In the genomic region with DNA sequence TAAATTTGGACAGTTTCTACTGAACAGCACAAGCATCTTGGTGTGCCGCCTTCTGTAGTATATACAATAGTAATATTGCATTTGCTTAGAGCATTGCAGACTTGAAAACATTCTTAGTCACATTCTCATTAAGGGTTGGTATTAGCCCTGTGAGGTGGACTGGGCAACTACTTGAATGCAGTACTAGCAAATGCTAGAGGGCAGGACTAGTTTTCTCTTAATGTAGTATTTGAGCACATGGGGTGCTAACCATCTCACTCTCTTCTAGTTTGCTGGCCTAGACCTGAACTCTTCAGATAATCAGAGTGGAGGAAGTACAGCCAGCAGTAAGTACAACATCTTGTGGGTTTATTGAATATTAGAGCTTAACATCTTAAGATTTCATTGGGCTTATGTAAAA, we compare ENCODE assay signal across 8 cellular contexts. TPM values are rescaled to one million over a fixed set of nuclear protein-coding genes. Genes with fewer than 3 reads are reported as not detected.
DNase-seq lines count a peak whose midpoint lies in the region; ATAC-seq, FAIRE-seq and TF ChIP-seq lines count a peak whose summit lies in the region.

No MANE protein-coding gene starts in this region.

- 17% methylated on average over 1 of the region's 1 CpG for WGBS in HepG2 (ENCODE audit: low lambda C conversion rate)
- WGBS in transverse colon (ENCODE audit: low coverage in 1 of 2), 2 donors: 63% methylated on average over 1 of the region's 1 CpG; no CpG with 5 or more reads in 1 of the 2 donors

- H3K27ac Mint-ChIP-seq in activated naive CD4-positive, alpha-beta T cell treated with anti-CD3 and anti-CD28 coated beads, Interleukin-2, amount 10 ng/mL, durations not matched to agents 7 days and 5 days: peak overlapping the region; percentile 74

- H4K20me1 ChIP-seq in HepG2 (ENCODE audit: insufficient read depth, low read length): peaks cover 69% of the 10 kb centered on the region

- peaks cover 12% of the 10 kb centered on the region for H3K27me3 Mint-ChIP-seq in activated naive CD4-positive, alpha-beta T cell treated with anti-CD3 and anti-CD28 coated beads, Interleukin-2, amount 10 ng/mL, durations not matched to agents 7 days and 5 days

- CTCF ChIA-PET in activated naive CD4-positive, alpha-beta T cell treated with anti-CD3 and anti-CD28 coated beads, Interleukin-2, amount 10 ng/mL, durations not matched to agents 7 days and 5 days (lab: Charles Lee): interaction anchor here (0.7 to 1.1 kb wide), 4 partner anchors 41 to 106 kb away, joined by 3 read pairs; no protein-coding TSS in a partner anchor
- CTCF ChIA-PET in HepG2 (lab: Yijun Ruan, JAX; ENCODE audit: low intra/inter-chr PET ratio, low total read pairs): no interaction called here
- CTCF ChIA-PET in GM10248 (lab: Yijun Ruan, JAX): no interaction called here

- H3K9me3 Mint-ChIP-seq in activated naive CD4-positive, alpha-beta T cell treated with anti-CD3 and anti-CD28 coated beads, Interleukin-2, amount 10 ng/mL, durations not matched to agents 7 days and 5 days: no peaks in the 10 kb centered on the region

- TF ChIP-seq EP300 in HepG2 (IDR thresholded peaks at IDR 0.05; ENCODE audit: low read depth in 2 of 2, low read length in 2 of 2) (no peak), HepG2 (CRISPR knock-in tag; IDR thresholded peaks at IDR 0.05; ENCODE audit: borderline replicate concordance) (no peak), transverse colon (IDR thresholded peaks at IDR 0.05; ENCODE audit: low read depth) (no peak)

- no peak for TF ChIP-seq RAD21 in HepG2 (CRISPR knock-in tag; IDR thresholded peaks at IDR 0.05)

- no peak for DNase-seq in activated naive CD4-positive, alpha-beta T cell treated with anti-CD3 and anti-CD28 coated beads, Interleukin-2, amount 10 ng/mL, durations not matched to agents 7 days and 5 days
- DNase-seq in activated naive CD4-positive, alpha-beta T cell (lab: John Stamatoyannopoulos, UW): no peak
- DNase-seq in adipocyte (ENCODE audit: low read depth) (no peak), HepG2 (ENCODE audit: low spot score) (no peak), transverse colon (no peak), cerebellar nuclear complex (lab: John Stamatoyannopoulos, UW) (no peak), GM10248 (ENCODE audit: extremely low spot score) (no peak)

- no peak overlapping the region for H2AFZ ChIP-seq in HepG2 (ENCODE audit: low read length)

- in situ Hi-C loops in HepG2 (cut with HindIII; ENCODE audit: extremely low pct_ligation_motif_present, low pct_unique_long_range_greater_than_20kb): no loop called here
- in situ Hi-C loops in transverse colon (cut with MboI; ENCODE audit: low pct_ligation_motif_present in 1 of 4, low pct_unique_long_range_greater_than_20kb in 1 of 4, low sequenced_read_pairs in 3 of 4): no loop called here

- H3K36me3 ChIP-seq in adipocyte (ENCODE audit: control insufficient read depth, insufficient read depth, low read length, severe bottlenecking) (peaks cover 32% of the 10 kb centered on the region), HepG2 (replicated peaks in 1 of 2; ENCODE audit: control insufficient read depth in 1 of 2, insufficient read depth in 2 of 2, low read length in 2 of 2) (peaks cover 1 to 20% of the 10 kb centered on the region in 2 experiments; a peak in 3 of 5 replicates), transverse colon (peaks cover 0 to 8% (median 2%) of the 10 kb centered on the region in 4 donors)

- ATAC-seq in HepG2 (no peak), GM18498 (IDR thresholded peaks at IDR 0.05; ENCODE audit: unreplicated experiment) (no peak)

- H3K79me2 ChIP-seq in HepG2 (ENCODE audit: insufficient read depth, low read length): peaks cover 76% of the 10 kb centered on the region

- no peak for FAIRE-seq in HepG2 (lab: Jason Lieb, UNC)

- peak overlapping the region; percentile 86 for H3K4me3 Mint-ChIP-seq in activated naive CD4-positive, alpha-beta T cell treated with anti-CD3 and anti-CD28 coated beads, Interleukin-2, amount 10 ng/mL, durations not matched to agents 7 days and 5 days

- H3K4me1 ChIP-seq in adipocyte (ENCODE audit: control insufficient read depth, insufficient read depth, low read length) (peaks cover 44% of the 10 kb centered on the region), HepG2 (ENCODE audit: insufficient read depth, low read length) (peaks cover 18% of the 10 kb centered on the region), transverse colon (peaks cover 0 to 32% (median 16%) of the 10 kb centered on the region in 4 donors)

- H3K9ac ChIP-seq in adipocyte (ENCODE audit: low read length) (peak overlapping the region; percentile 36), HepG2 (ENCODE audit: insufficient read depth, low read depth, low read length) (no peak overlapping the region)

- intact Hi-C loops in HepG2 (cut with micrococcal nuclease; ENCODE audit: unreplicated experiment): loop anchor here (10.0 kb wide), 1 partner anchor 62 kb away; no protein-coding TSS in a partner anchor
- intact Hi-C loops in transverse colon (cut with DNase I; ENCODE audit: low total_unique reads): loop anchor here (10.0 kb wide), 1 partner anchor 62 kb away; no protein-coding TSS in a partner anchor

- no peaks in the 10 kb centered on the region for H3K27me3 ChIP-seq in adipocyte (replicated peaks; ENCODE audit: control insufficient read depth, insufficient read depth, low read length)
- H3K27me3 ChIP-seq in HepG2 (ENCODE audit: control insufficient read depth in 1 of 2, insufficient read depth in 2 of 2, low read length in 2 of 2): no peaks in the 10 kb centered on the region; a peak in 1 of 5 replicates
- no peaks in the 10 kb centered on the region for H3K27me3 ChIP-seq in transverse colon

- no TSS peak for BruUV-seq in HepG2 (replicated peaks; lab: Mats Ljungman, UMichigan)

- TF ChIP-seq CTCF in HepG2 (CRISPR knock-in tag; IDR thresholded peaks at IDR 0.05) (no peak), transverse colon (IDR thresholded peaks at IDR 0.05) (no peak), GM10248 (IDR thresholded peaks at IDR 0.05; ENCODE audit: control extremely low read depth, extremely low read depth, low read depth, missing control alignments) (no peak)

- H3K4me3 ChIP-seq in adipocyte (ENCODE audit: low read length) (peak overlapping the region; percentile 99), HepG2 (replicated peaks in 1 of 3; ENCODE audit: insufficient read depth in 1 of 3, low read depth in 2 of 3, low read length in 3 of 3) (peak overlapping the region; percentile 72 to 88 (median 84); a peak in 5 of 6 replicates), transverse colon (peak overlapping the region in 2 of 4 donors; percentile 85 to 95)

- peaks cover 48% of the 10 kb centered on the region for H3K36me3 Mint-ChIP-seq in activated naive CD4-positive, alpha-beta T cell treated with anti-CD3 and anti-CD28 coated beads, Interleukin-2, amount 10 ng/mL, durations not matched to agents 7 days and 5 days

- H3K4me1 Mint-ChIP-seq in activated naive CD4-positive, alpha-beta T cell treated with anti-CD3 and anti-CD28 coated beads, Interleukin-2, amount 10 ng/mL, durations not matched to agents 7 days and 5 days: peaks cover 41% of the 10 kb centered on the region

- H3K4me2 ChIP-seq in HepG2 (ENCODE audit: low read depth, low read length): peak overlapping the region; percentile 90

- peak in 1 of 2 experiments; percentile 15; a peak in 1 of 4 replicates for TF ChIP-seq POLR2A in HepG2 (IDR thresholded peaks at IDR 0.05; ENCODE audit: insufficient read depth in 1 of 2, low read depth in 2 of 2, low read length in 2 of 2)
- no peak for TF ChIP-seq POLR2A in transverse colon (IDR thresholded peaks at IDR 0.05)

- no peaks in the 10 kb centered on the region for H3K9me3 ChIP-seq in adipocyte (ENCODE audit: control insufficient read depth, low read length)
- no peaks in the 10 kb centered on the region for H3K9me3 ChIP-seq in HepG2 (ENCODE audit: low read length)
- H3K9me3 ChIP-seq in transverse colon: no peaks in the 10 kb centered on the region

- POLR2A ChIA-PET in HepG2 (lab: Yijun Ruan, JAX): interaction anchor here (1.3 kb wide), 1 partner anchor 10 kb away, joined by 4 read pairs; no protein-coding TSS in a partner anchor
- POLR2A ChIA-PET in GM10248 (lab: Yijun Ruan, JAX): interaction anchor here (1.2 kb wide), 1 partner anchor 10 kb away, joined by 7 read pairs; no protein-coding TSS in a partner anchor

- no peak overlapping the region for H3K27ac ChIP-seq in HepG2 (ENCODE audit: extremely low read length, insufficient read depth, low read length)
- peak overlapping the region; percentile 8 to 100 (median 62) for H3K27ac ChIP-seq in transverse colon

TF ChIP-seq in HepG2, 621 proteins besides CTCF, POLR2A, EP300 and RAD21:
- no peak for TF ChIP-seq ASH2L (IDR thresholded peaks at IDR 0.05; ENCODE audit: insufficient read length, low read depth, low read length)
- TF ChIP-seq ZMAT3 (CRISPR knock-in tag; conservative IDR thresholded peaks at IDR 0.05): no peak
- TF ChIP-seq ZSCAN30 (CRISPR knock-in tag; IDR thresholded peaks at IDR 0.05): no peak
- TF ChIP-seq U2AF1 (optimal IDR thresholded peaks at IDR 0.05; ENCODE audit: low read depth, low read length): no peak

RNA-seq across cellular contexts. Expression of a gene that starts 3.2 kb away (rescaled TPM):
- 239 and 370 TPM in 2 replicates for total RNA-seq in HepG2 (2016; rRNA removed; fragmentation: Illumina TruSeq; extraction: Trizol)
- total RNA-seq in HepG2 (2016; cell fraction: cytosol; rRNA removed; fragmentation: Illumina TruSeq; extraction: Trizol; ENCODE audit: low read depth): 10.9 and 11.5 TPM in 2 replicates
- total RNA-seq in HepG2 (2016; cell fraction: insoluble cytoplasmic fraction; rRNA removed; fragmentation: Illumina TruSeq; extraction: Trizol): 250 and 342 TPM in 2 replicates
- 50.1 and 56.9 TPM in 2 replicates for total RNA-seq in HepG2 (2016; cell fraction: membrane; rRNA removed; fragmentation: Illumina TruSeq; extraction: Trizol)
- 205 and 220 TPM in 2 replicates for total RNA-seq in HepG2 (2016; cell fraction: nucleus; rRNA removed; fragmentation: Illumina TruSeq; extraction: Trizol)
- polyA plus RNA-seq in HepG2 (2011; rRNA removed): 53.0 and 53.5 TPM in 2 replicates
- polyA plus RNA-seq in HepG2 (2011; cell fraction: cytosol; rRNA removed): 22.8 and 38.5 TPM in 2 replicates
- 46.9 and 70.9 TPM in 2 replicates for polyA plus RNA-seq in HepG2 (2011; cell fraction: nucleus; rRNA removed)
- polyA plus RNA-seq in HepG2 (2012): 111 and 117 TPM in 2 replicates
- polyA plus RNA-seq in HepG2 (2016; cell fraction: cytosol; fragmentation: Illumina TruSeq; extraction: Trizol; ENCODE audit: low read depth): 3.4 and 4.0 TPM in 2 replicates
- polyA plus RNA-seq in HepG2 (2016; cell fraction: insoluble cytoplasmic fraction; fragmentation: Illumina TruSeq; extraction: Trizol; ENCODE audit: low read depth): 216 and 226 TPM in 2 replicates
- polyA plus RNA-seq in HepG2 (2016; cell fraction: membrane; fragmentation: Illumina TruSeq; extraction: Trizol; ENCODE audit: low read depth): 12.2 and 15.8 TPM in 2 replicates
- 181 and 195 TPM in 2 replicates for polyA plus RNA-seq in HepG2 (2016; cell fraction: nucleus; fragmentation: Illumina TruSeq; extraction: Trizol; ENCODE audit: insufficient read depth, low read depth)
- 87.7 and 227 TPM in 2 replicates for polyA minus RNA-seq in HepG2 (2011; rRNA and poly(A)+ RNA removed; ENCODE audit: low replicate concordance)
- polyA minus RNA-seq in HepG2 (2011; cell fraction: cytosol; rRNA and poly(A)+ RNA removed): 89.6 and 98.9 TPM in 2 replicates
- 324 and 365 TPM in 2 replicates for polyA minus RNA-seq in HepG2 (2011; cell fraction: nucleus; rRNA and poly(A)+ RNA removed)
- total RNA-seq in transverse colon: 100 to 1,000 TPM; 133 to 242 (median 165) TPM
